ENCODE assay signal across 1 cellular context in the genomic region with DNA sequence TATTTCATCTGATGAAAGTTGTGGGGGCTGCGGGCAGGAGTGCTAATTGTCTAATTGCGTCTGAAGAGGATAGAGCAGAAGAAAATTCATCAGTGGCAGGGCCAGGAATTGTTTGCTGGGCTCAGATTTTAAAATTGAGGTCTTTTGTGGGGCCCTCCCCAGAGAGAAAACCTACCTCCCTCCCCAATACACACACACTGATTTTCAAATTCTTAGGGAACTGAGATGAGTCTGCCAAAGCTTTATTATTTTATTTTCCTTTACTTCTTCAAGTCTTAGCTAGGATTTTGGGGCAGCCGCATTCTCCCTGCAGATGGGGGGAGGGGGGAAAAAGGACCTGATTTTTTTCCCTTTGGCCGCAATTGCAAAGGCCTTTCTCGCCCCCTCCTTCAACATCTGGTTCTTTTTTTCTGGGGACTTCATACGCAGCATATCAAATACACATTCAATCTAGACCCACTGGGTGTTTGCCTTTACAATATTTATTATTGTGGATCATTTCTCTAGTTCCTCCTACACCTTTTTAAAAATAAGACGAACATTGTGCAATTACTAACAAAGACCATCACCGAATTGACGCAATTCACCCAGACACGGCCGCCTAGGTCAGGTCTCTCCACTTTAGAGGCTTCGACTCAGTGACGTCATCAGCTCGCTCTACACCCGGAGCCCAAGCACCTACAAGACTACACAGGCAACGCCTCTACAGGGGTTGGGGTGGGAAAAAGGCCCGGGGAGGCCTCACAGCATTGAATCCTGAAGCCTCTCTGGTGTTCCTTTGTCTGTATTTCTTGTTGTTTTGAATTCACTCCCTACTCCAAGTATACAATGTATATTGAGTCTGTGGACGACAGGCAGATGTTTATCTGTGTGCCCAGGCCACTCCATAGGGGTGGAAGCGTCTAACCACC.
TF ChIP-seq lines count a peak whose summit lies in the region.

No MANE protein-coding gene starts in this region.

TF ChIP-seq in GM23338, 12 proteins besides CTCF, POLR2A, EP300 and RAD21 (continued from another document):
- TF ChIP-seq, protein P1, sequence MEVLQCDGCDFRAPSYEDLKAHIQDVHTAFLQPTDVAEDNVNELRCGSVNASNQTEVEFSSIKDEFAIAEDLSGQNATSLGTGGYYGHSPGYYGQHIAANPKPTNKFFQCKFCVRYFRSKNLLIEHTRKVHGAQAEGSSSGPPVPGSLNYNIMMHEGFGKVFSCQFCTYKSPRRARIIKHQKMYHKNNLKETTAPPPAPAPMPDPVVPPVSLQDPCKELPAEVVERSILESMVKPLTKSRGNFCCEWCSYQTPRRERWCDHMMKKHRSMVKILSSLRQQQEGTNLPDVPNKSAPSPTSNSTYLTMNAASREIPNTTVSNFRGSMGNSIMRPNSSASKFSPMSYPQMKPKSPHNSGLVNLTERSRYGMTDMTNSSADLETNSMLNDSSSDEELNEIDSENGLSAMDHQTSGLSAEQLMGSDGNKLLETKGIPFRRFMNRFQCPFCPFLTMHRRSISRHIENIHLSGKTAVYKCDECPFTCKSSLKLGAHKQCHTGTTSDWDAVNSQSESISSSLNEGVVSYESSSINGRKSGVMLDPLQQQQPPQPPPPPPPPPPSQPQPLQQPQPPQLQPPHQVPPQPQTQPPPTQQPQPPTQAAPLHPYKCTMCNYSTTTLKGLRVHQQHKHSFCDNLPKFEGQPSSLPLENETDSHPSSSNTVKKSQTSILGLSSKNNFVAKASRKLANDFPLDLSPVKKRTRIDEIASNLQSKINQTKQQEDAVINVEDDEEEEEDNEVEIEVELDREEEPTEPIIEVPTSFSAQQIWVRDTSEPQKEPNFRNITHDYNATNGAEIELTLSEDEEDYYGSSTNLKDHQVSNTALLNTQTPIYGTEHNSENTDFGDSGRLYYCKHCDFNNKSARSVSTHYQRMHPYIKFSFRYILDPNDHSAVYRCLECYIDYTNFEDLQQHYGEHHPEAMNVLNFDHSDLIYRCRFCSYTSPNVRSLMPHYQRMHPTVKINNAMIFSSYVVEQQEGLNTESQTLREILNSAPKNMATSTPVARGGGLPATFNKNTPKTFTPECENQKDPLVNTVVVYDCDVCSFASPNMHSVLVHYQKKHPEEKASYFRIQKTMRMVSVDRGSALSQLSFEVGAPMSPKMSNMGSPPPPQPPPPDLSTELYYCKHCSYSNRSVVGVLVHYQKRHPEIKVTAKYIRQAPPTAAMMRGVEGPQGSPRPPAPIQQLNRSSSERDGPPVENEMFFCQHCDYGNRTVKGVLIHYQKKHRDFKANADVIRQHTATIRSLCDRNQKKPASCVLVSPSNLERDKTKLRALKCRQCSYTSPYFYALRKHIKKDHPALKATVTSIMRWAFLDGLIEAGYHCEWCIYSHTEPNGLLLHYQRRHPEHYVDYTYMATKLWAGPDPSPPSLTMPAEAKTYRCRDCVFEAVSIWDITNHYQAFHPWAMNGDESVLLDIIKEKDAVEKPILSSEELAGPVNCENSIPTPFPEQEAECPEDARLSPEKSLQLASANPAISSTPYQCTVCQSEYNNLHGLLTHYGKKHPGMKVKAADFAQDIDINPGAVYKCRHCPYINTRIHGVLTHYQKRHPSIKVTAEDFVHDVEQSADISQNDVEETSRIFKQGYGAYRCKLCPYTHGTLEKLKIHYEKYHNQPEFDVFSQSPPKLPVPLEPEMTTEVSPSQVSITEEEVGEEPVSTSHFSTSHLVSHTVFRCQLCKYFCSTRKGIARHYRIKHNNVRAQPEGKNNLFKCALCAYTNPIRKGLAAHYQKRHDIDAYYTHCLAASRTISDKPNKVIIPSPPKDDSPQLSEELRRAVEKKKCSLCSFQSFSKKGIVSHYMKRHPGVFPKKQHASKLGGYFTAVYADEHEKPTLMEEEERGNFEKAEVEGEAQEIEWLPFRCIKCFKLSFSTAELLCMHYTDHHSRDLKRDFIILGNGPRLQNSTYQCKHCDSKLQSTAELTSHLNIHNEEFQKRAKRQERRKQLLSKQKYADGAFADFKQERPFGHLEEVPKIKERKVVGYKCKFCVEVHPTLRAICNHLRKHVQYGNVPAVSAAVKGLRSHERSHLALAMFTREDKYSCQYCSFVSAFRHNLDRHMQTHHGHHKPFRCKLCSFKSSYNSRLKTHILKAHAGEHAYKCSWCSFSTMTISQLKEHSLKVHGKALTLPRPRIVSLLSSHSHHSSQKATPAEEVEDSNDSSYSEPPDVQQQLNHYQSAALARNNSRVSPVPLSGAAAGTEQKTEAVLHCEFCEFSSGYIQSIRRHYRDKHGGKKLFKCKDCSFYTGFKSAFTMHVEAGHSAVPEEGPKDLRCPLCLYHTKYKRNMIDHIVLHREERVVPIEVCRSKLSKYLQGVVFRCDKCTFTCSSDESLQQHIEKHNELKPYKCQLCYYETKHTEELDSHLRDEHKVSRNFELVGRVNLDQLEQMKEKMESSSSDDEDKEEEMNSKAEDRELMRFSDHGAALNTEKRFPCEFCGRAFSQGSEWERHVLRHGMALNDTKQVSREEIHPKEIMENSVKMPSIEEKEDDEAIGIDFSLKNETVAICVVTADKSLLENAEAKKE (CRISPR knock-in tag; IDR thresholded peaks at IDR 0.05): no peak
